27 cellular contexts compared by ENCODE assay signal in genomic region chr1:36948606-36949005, GRCh38.
"Had no signal": no experiment of that assay in that cellular context is flagged by ENCODE, and none has a peak within 500 bp of the region (broad histone marks: within the 10 kb centered on the region; RNA-seq: fewer than 3 reads in every experiment).

No MANE protein-coding gene starts in this region.

- ATAC-seq: left colon; left lung; lower lobe of right lung; naive thymus-derived CD8-positive, alpha-beta T cell; right lobe of liver; stimulated activated naive B cell treated with anti-CD40 and anti-IgM and Interleukin-4, amounts not matched to agents 10 μg/mL and 1 μg/mL and 100 μg/mL, for 72 hours; stimulated activated naive CD8-positive, alpha-beta T cell treated with anti-CD3 and anti-CD28 coated beads, Interleukin-15, Interleukin-2, amounts not matched to agents 100 U/mL and 50 U/mL, for 24 hours had no signal

- H3K4me3 Mint-ChIP-seq: immature natural killer cell; naive thymus-derived CD8-positive, alpha-beta T cell; nephron; neural crest cell; stimulated activated naive B cell treated with anti-CD40 and anti-IgM and Interleukin-4, amounts not matched to agents 10 μg/mL and 1 μg/mL and 100 μg/mL, for 72 hours had no signal

- H3K27ac Mint-ChIP-seq: immature natural killer cell; naive thymus-derived CD8-positive, alpha-beta T cell; nephron; progenitor cell of endocrine pancreas; stimulated activated naive B cell treated with anti-CD40 and anti-IgM and Interleukin-4, amounts not matched to agents 10 μg/mL and 1 μg/mL and 100 μg/mL, for 72 hours had no signal

- H3K4me3 ChIP-seq: left lung, lower lobe of right lung, ovary, right atrium auricular region, right lobe of liver, smooth muscle cell, stomach, testis, thyroid gland, transverse colon, uterus had no signal

- H3K4me1 Mint-ChIP-seq: immature natural killer cell; nephron; stimulated activated naive B cell treated with anti-CD40 and anti-IgM and Interleukin-4, amounts not matched to agents 10 μg/mL and 1 μg/mL and 100 μg/mL, for 72 hours had no signal

- DNase-seq: hypothalamus; immature natural killer cell; kidney; left colon; left lung; lower lobe of right lung; mammary epithelial cell; mesenchymal stem cell; naive thymus-derived CD8-positive, alpha-beta T cell; ovary; right lobe of liver; stimulated activated CD4-positive, alpha-beta T cell treated with anti-CD3 and anti-CD28 coated beads, Interleukin-12 subunit alpha, Interleukin-12 subunit beta, amount 100 ng/mL, for 4 hours; stimulated activated CD4-positive, alpha-beta T cell treated with anti-CD3 and anti-CD28 coated beads, Interleukin-15, amount 100 ng/mL, for 24 hours; stimulated activated CD4-positive, alpha-beta T cell treated with anti-CD3 and anti-CD28 coated beads, Interleukin-2, amount 100 ng/mL, for 24 hours; stimulated activated CD4-positive, alpha-beta T cell treated with anti-CD3 and anti-CD28 coated beads, Interleukin-4, amount 100 ng/mL, for 1 hour; stimulated activated naive B cell treated with anti-CD40 and anti-IgM and Interleukin-4, amounts not matched to agents 10 μg/mL and 1 μg/mL and 100 μg/mL, for 72 hours; stimulated activated naive CD8-positive, alpha-beta T cell treated with anti-CD3 and anti-CD28 coated beads, Interleukin-15, Interleukin-2, amounts not matched to agents 100 U/mL and 50 U/mL, for 24 hours; stomach; testis; thyroid gland; transverse colon; uterus had no signal

- H3K4me1 ChIP-seq: left lung, lower lobe of right lung, right atrium auricular region, right lobe of liver, stomach, thyroid gland, transverse colon, uterus had no signal

- H3K36me3 ChIP-seq: left lung, lower lobe of right lung, ovary, right atrium auricular region, right lobe of liver, stomach, thyroid gland, transverse colon, uterus had no signal

- H3K27me3 ChIP-seq: ovary, right atrium auricular region, right lobe of liver, testis, thyroid gland, transverse colon, uterus had no signal

- H3K9me3 Mint-ChIP-seq: immature natural killer cell; naive thymus-derived CD8-positive, alpha-beta T cell; nephron; neural crest cell; stimulated activated naive B cell treated with anti-CD40 and anti-IgM and Interleukin-4, amounts not matched to agents 10 μg/mL and 1 μg/mL and 100 μg/mL, for 72 hours had no signal

- H3K9me3 ChIP-seq: left lung, lower lobe of right lung, ovary, right atrium auricular region, right lobe of liver, stomach, testis, thyroid gland, transverse colon, uterus had no signal

- H3K27ac ChIP-seq: left lung, lower lobe of right lung, ovary, right atrium auricular region, right lobe of liver, stomach, testis, thyroid gland, transverse colon, uterus had no signal

- H3K4me2 ChIP-seq: smooth muscle cell had no signal

- H3K36me3 Mint-ChIP-seq: immature natural killer cell; naive thymus-derived CD8-positive, alpha-beta T cell; stimulated activated naive B cell treated with anti-CD40 and anti-IgM and Interleukin-4, amounts not matched to agents 10 μg/mL and 1 μg/mL and 100 μg/mL, for 72 hours had no signal
